ENCODE assay signal across 15 cellular contexts in genomic region chr18:50986360-50987087, GRCh38. TPM values are rescaled to one million over a fixed set of nuclear protein-coding genes. Genes with fewer than 3 reads are reported as not detected.
DNase-seq lines count a peak whose midpoint lies in the region; TF ChIP-seq lines count a peak whose summit lies in the region.
"Had no signal": no experiment of that assay in that cellular context is flagged by ENCODE, and none has a peak within 500 bp of the region (broad histone marks: within the 10 kb centered on the region; RNA-seq: fewer than 3 reads in every experiment).

No MANE protein-coding gene starts in this region.

- no peak overlapping the region for H3K27ac ChIP-seq in mesendoderm (ENCODE audit: low read depth, low read length)
- no peak overlapping the region for H3K27ac ChIP-seq in SJCRH30
- H3K27ac ChIP-seq: Peyer's patch, spleen had no signal

- peaks cover 33% of the 10 kb centered on the region for H3K36me3 Mint-ChIP-seq in nephron progenitor cell (ENCODE audit: low read depth)

- H3K27me3 ChIP-seq in mesendoderm (ENCODE audit: insufficient read depth, low read length, poor library complexity) (no peaks in the 10 kb centered on the region), SJCRH30 (no peaks in the 10 kb centered on the region)
- H3K27me3 ChIP-seq: BE2C, Peyer's patch, spleen had no signal

- TF ChIP-seq CTCF in AG10803 (conservative IDR thresholded peaks at IDR 0.05; ENCODE audit: low read length) (no peak), nephron progenitor cell (IDR thresholded peaks at IDR 0.05) (no peak)

- H2BK120ac ChIP-seq in mesendoderm (ENCODE audit: low read depth, low read length), result no peak overlapping the region

- no peak overlapping the region for H3K9ac ChIP-seq in mesendoderm (ENCODE audit: low read length)

- no peak overlapping the region for H3K27ac Mint-ChIP-seq in nephron progenitor cell
- H3K27ac Mint-ChIP-seq: activated naive CD4-positive, alpha-beta T cell treated with anti-CD3 and anti-CD28 coated beads for 36 hours had no signal

- no CpG with 5 or more reads among the region's 2 CpGs for WGBS in mesendoderm (ENCODE audit: extremely low coverage, insufficient coverage, low lambda C conversion rate)

- H3K4me2 ChIP-seq in mesendoderm (ENCODE audit: low read length), result no peak overlapping the region

- no peak overlapping the region for H3K23ac ChIP-seq in mesendoderm (ENCODE audit: low read length)

- H2BK5ac ChIP-seq in mesendoderm (ENCODE audit: low read length), result no peak overlapping the region

- no peaks in the 10 kb centered on the region for H3K9me3 ChIP-seq in SJCRH30 (replicated peaks)
- H3K9me3 ChIP-seq: BE2C, Peyer's patch, spleen had no signal

- peaks cover 3% of the 10 kb centered on the region for H3K4me1 Mint-ChIP-seq in nephron progenitor cell

- no peaks in the 10 kb centered on the region for H3K36me3 ChIP-seq in mesendoderm (ENCODE audit: control insufficient read depth, insufficient read depth, low read length)
- H3K36me3 ChIP-seq in SJCRH30, result no peaks in the 10 kb centered on the region
- H3K36me3 ChIP-seq: BE2C had no signal

- no peaks in the 10 kb centered on the region for H3K79me2 ChIP-seq in mesendoderm (ENCODE audit: control insufficient read depth, insufficient read depth, low read length)

- no peak overlapping the region for H3K18ac ChIP-seq in mesendoderm (ENCODE audit: low read length)

- H2AK5ac ChIP-seq in mesendoderm (ENCODE audit: low read length), result no peak overlapping the region

- no peaks in the 10 kb centered on the region for H3K27me3 Mint-ChIP-seq in nephron progenitor cell (ENCODE audit: low read depth, poor library complexity)

- H3K79me1 ChIP-seq in mesendoderm (ENCODE audit: low read length), result no peaks in the 10 kb centered on the region

- no peak overlapping the region for H4K5ac ChIP-seq in mesendoderm (ENCODE audit: low read length)

- peak; percentile 82 for DNase-seq in AG10803 (ENCODE audit: low read depth)
- peak; percentile 35 for DNase-seq in HT1080 (ENCODE audit: low read depth)
- DNase-seq in cerebellar cortex (ENCODE audit: low spot score), result peak; percentile 84
- DNase-seq in mesendoderm, result peak; percentile 55
- DNase-seq in stimulated activated CD4-positive, alpha-beta T cell treated with anti-CD3 and anti-CD28 coated beads, Interleukin-2, amount 100 ng/mL, for 24 hours, result no peak
- no peak for DNase-seq in SJCRH30
- DNase-seq in nephron progenitor cell, result no peak
- DNase-seq in Ammon's horn (ENCODE audit: low spot score), result no peak
- DNase-seq: activated naive CD4-positive, alpha-beta T cell treated with anti-CD3 and anti-CD28 coated beads for 36 hours; BE2C; NCI-H2227 treated with DMSO at 0.1 percent for 48 hours; Peyer's patch; spleen; T1000 had no signal

- no peak overlapping the region for H3K4me3 Mint-ChIP-seq in nephron progenitor cell
- H3K4me3 Mint-ChIP-seq: activated naive CD4-positive, alpha-beta T cell treated with anti-CD3 and anti-CD28 coated beads for 36 hours had no signal

- no peak overlapping the region for H3K4ac ChIP-seq in mesendoderm (ENCODE audit: low read depth, low read length)

- H3K4me1 ChIP-seq in mesendoderm (ENCODE audit: control insufficient read depth, low read depth, low read length) (no peaks in the 10 kb centered on the region), SJCRH30 (no peaks in the 10 kb centered on the region)
- H3K4me1 ChIP-seq: BE2C, spleen had no signal

- H3K56ac ChIP-seq in mesendoderm (ENCODE audit: low read length), result no peak overlapping the region

- H3K4me3 ChIP-seq in AG10803 (ENCODE audit: low read length), result no peak overlapping the region
- no peak overlapping the region for H3K4me3 ChIP-seq in mesendoderm (ENCODE audit: low read length)
- H3K4me3 ChIP-seq in SJCRH30, result no peak overlapping the region
- H3K4me3 ChIP-seq: coronary artery, Peyer's patch, spleen had no signal

- H4K8ac ChIP-seq in mesendoderm (ENCODE audit: low read depth, low read length), result no peak overlapping the region

- no peak overlapping the region for H2BK15ac ChIP-seq in mesendoderm (replicated peaks; ENCODE audit: low read depth)

- H3K9me3 Mint-ChIP-seq in nephron progenitor cell, result no peaks in the 10 kb centered on the region
- H3K9me3 Mint-ChIP-seq: activated naive CD4-positive, alpha-beta T cell treated with anti-CD3 and anti-CD28 coated beads for 36 hours had no signal

RNA-seq across cellular contexts. Expression of gene ELAC1, which starts 18.7 kb away (rescaled TPM):
- total RNA-seq in HT1080 (2014; rRNA removed; shearing (Covaris generic)), result 8.7 and 13.1 TPM in 2 replicates
- 15.2 and 18.8 TPM in 2 replicates for polyA plus RNA-seq in HT1080 (2015; cell fraction: cytosol; rRNA removed)
- polyA plus RNA-seq in HT1080 (2015; cell fraction: nucleus; rRNA removed), result 7.7 and 8.8 TPM in 2 replicates
- polyA plus RNA-seq in mesendoderm (2013, experiment 1 of 2), result 5.2 TPM
- 4.8 TPM for polyA plus RNA-seq in mesendoderm (2013, experiment 2 of 2)
- 4.6 and 7.5 TPM in 2 replicates for total RNA-seq in SJCRH30 (2014; rRNA removed; shearing (Covaris generic))

RNA-seq across cellular contexts. Expression of gene SMAD4, which starts 43.5 kb away (rescaled TPM):
- 83.6 and 87.2 TPM in 2 replicates for total RNA-seq in HT1080 (2014; rRNA removed; shearing (Covaris generic))
- 51.8 and 64.7 TPM in 2 replicates for polyA plus RNA-seq in HT1080 (2015; cell fraction: cytosol; rRNA removed)
- polyA plus RNA-seq in HT1080 (2015; cell fraction: nucleus; rRNA removed), result 105 and 117 TPM in 2 replicates
- 46.6 TPM for polyA plus RNA-seq in mesendoderm (2013, experiment 1 of 2)
- polyA plus RNA-seq in mesendoderm (2013, experiment 2 of 2), result 45.3 TPM
- 97.2 and 108 TPM in 2 replicates for total RNA-seq in SJCRH30 (2014; rRNA removed; shearing (Covaris generic))

Comparison
In these comparisons a context has a peak if more than half of its experiments do, and no peak if none do; other contexts are left out.
1. DNase-seq: peak in AG10803 (single experiment), HT1080 (single experiment), cerebellar cortex (single experiment) and mesendoderm (single experiment); none in stimulated activated CD4-positive, alpha-beta T cell treated with anti-CD3 and anti-CD28 coated beads, Interleukin-2, amount 100 ng/mL, for 24 hours (0 of 2), SJCRH30 (0 of 2), nephron progenitor cell (single experiment) and Ammon's horn (single experiment).